ENCODE assay signal across 14 cellular contexts in the genomic region with DNA sequence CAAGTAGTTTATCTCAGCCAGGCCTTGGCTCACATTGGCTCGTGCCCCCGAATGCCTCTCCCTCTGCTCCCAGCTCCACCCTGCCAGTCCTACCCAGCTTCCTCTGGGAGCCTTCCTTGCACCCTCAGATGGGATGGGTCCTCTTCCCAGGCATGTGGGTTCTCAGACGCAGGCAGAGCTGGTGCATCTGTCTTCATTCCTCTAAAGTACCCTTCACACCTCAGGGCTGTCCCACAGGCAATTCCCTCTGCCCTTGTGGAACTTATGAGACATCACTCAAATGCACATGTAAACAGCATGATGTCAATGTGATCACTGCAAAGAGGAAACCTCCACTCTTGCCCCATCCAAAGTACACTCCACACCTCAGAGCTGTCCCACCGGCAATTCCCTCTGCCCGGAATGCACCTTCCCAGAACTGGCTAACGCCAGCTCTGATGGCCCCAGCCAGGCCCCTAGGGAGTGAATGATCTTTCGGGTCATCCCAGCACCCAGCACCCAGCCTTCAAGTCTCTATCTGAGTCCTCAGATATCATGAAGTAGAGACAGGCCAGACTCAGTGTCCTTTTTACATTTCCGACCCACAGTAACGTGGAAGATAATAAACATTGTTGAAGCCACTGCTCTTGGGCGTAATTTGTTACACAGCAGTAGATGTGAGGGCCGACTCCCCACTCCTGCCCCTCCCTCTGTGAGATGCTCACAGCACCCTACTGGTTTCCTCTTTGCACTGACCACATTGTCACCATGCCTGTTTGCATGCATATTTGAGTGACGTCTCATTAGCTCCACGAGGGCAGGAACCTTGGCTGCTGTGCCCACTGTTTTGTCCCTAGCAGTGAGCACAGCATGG.
A peak's percentile ranks its signal among the peaks of the same experiment; 100 is the strongest.
DNase-seq lines count a peak whose midpoint lies in the region; ATAC-seq, FAIRE-seq and TF ChIP-seq lines count a peak whose summit lies in the region.
"Had no signal": no experiment of that assay in that cellular context is flagged by ENCODE, and none has a peak within 500 bp of the region (broad histone marks: within the 10 kb centered on the region; RNA-seq: fewer than 3 reads in every experiment).

No MANE protein-coding gene starts in this region.

- no peaks in the 10 kb centered on the region for H4K20me1 ChIP-seq in GM23248 (ENCODE audit: insufficient read depth)

- H3K27me3 ChIP-seq in GM23248 (replicated peaks; ENCODE audit: insufficient read depth) (no peaks in the 10 kb centered on the region), transverse colon (no peaks in the 10 kb centered on the region)
- no peaks in the 10 kb centered on the region for H3K27me3 ChIP-seq in naive thymus-derived CD4-positive, alpha-beta T cell (ENCODE audit: control insufficient read depth in 2 of 2, insufficient read depth in 2 of 2, low read length in 2 of 2)
- H3K27me3 ChIP-seq: dorsolateral prefrontal cortex had no signal

- CTCF ChIA-PET in naive thymus-derived CD4-positive, alpha-beta T cell (lab: Charles Lee): no interaction called here

- peak; percentile 17 for DNase-seq in CD1c-positive myeloid dendritic cell (ENCODE audit: extremely low spot score)
- DNase-seq in GM23248: peak; percentile 27
- DNase-seq in coronary artery (ENCODE audit: low spot score): peak; percentile 72
- no peak for DNase-seq in naive thymus-derived CD4-positive, alpha-beta T cell
- DNase-seq in D721Med (ENCODE audit: insufficient read length, low spot score): no peak
- DNase-seq in activated CD4-positive, alpha-beta T cell treated with anti-CD3 and anti-CD28 coated beads, Interleukin-2, amount 50 U/mL, for 1 hour: no peak
- DNase-seq in transverse colon: no peak
- no peak for DNase-seq in NCI-H446 treated with DMSO at 0.1 percent for 48 hours (lab: John Stamatoyannopoulos, UW)
- DNase-seq: activated CD4-positive, CD25-positive, alpha-beta regulatory T cell treated with anti-CD3 and anti-CD28 coated beads, Interleukin-2, amount 50 U/mL, for 72 hours; activated naive CD4-positive, alpha-beta T cell treated with anti-CD3 and anti-CD28 coated beads, Interleukin-2, amount 10 ng/mL, durations not matched to agents 7 days and 5 days; dorsolateral prefrontal cortex; left cardiac atrium; T-helper 2 cell had no signal

- no peak overlapping the region for H3K9ac ChIP-seq in GM23248

- TF ChIP-seq CTCF in coronary artery (IDR thresholded peaks at IDR 0.05) (no peak), D721Med (IDR thresholded peaks at IDR 0.05; ENCODE audit: insufficient read depth, missing control alignments) (no peak), transverse colon (IDR thresholded peaks at IDR 0.05) (no peak)

- intact Hi-C loops in naive thymus-derived CD4-positive, alpha-beta T cell (cut with micrococcal nuclease): loop anchor here in 1 of 2 donors (5.0 kb wide), 1 partner anchor 172 kb away; no protein-coding TSS in a partner anchor
- intact Hi-C loops in transverse colon (cut with DNase I; ENCODE audit: low total_unique reads): no loop called here

- peak overlapping the region in 1 of 9 donors; percentile 32 for H3K27ac Mint-ChIP-seq in naive thymus-derived CD4-positive, alpha-beta T cell
- H3K27ac Mint-ChIP-seq: activated naive CD4-positive, alpha-beta T cell treated with anti-CD3 and anti-CD28 coated beads, Interleukin-2, amount 10 ng/mL, durations not matched to agents 7 days and 5 days had no signal

- peaks cover 0 to 6% (median 0%) of the 10 kb centered on the region in 7 donors for H3K4me1 Mint-ChIP-seq in naive thymus-derived CD4-positive, alpha-beta T cell
- H3K4me1 Mint-ChIP-seq: activated naive CD4-positive, alpha-beta T cell treated with anti-CD3 and anti-CD28 coated beads, Interleukin-2, amount 10 ng/mL, durations not matched to agents 7 days and 5 days had no signal

- H2AFZ ChIP-seq in GM23248: no peak overlapping the region

- H3K36me3 ChIP-seq in GM23248 (ENCODE audit: low read depth) (no peaks in the 10 kb centered on the region), transverse colon (no peaks in the 10 kb centered on the region)
- no peaks in the 10 kb centered on the region for H3K36me3 ChIP-seq in naive thymus-derived CD4-positive, alpha-beta T cell (ENCODE audit: control insufficient read depth in 2 of 3, insufficient read depth in 3 of 3, low read length in 3 of 3)

- no peaks in the 10 kb centered on the region for H3K9me2 ChIP-seq in GM23248 (ENCODE audit: insufficient read depth)

- no peaks in the 10 kb centered on the region for H3K27me3 Mint-ChIP-seq in naive thymus-derived CD4-positive, alpha-beta T cell

- H3K36me3 Mint-ChIP-seq in naive thymus-derived CD4-positive, alpha-beta T cell: no peaks in the 10 kb centered on the region
- H3K36me3 Mint-ChIP-seq: activated naive CD4-positive, alpha-beta T cell treated with anti-CD3 and anti-CD28 coated beads, Interleukin-2, amount 10 ng/mL, durations not matched to agents 7 days and 5 days had no signal

- H3K27ac ChIP-seq in GM23248: no peak overlapping the region
- H3K27ac ChIP-seq in coronary artery: no peak overlapping the region
- H3K27ac ChIP-seq in naive thymus-derived CD4-positive, alpha-beta T cell (ENCODE audit: low read depth, low read length): no peak overlapping the region
- no peak overlapping the region for H3K27ac ChIP-seq in transverse colon
- H3K27ac ChIP-seq: dorsolateral prefrontal cortex had no signal

- TF ChIP-seq EP300 in transverse colon (IDR thresholded peaks at IDR 0.05; ENCODE audit: low read depth): no peak

- peaks cover 0 to 6% (median 0%) of the 10 kb centered on the region in 11 donors for H3K9me3 Mint-ChIP-seq in naive thymus-derived CD4-positive, alpha-beta T cell
- H3K9me3 Mint-ChIP-seq: activated naive CD4-positive, alpha-beta T cell treated with anti-CD3 and anti-CD28 coated beads, Interleukin-2, amount 10 ng/mL, durations not matched to agents 7 days and 5 days had no signal

- H3K4me1 ChIP-seq in GM23248 (ENCODE audit: insufficient read depth) (no peaks in the 10 kb centered on the region), transverse colon (peaks cover 0 to 9% (median 3%) of the 10 kb centered on the region in 4 donors)
- H3K4me1 ChIP-seq in naive thymus-derived CD4-positive, alpha-beta T cell (ENCODE audit: control insufficient read depth in 2 of 2, insufficient read depth in 2 of 2, low read length in 2 of 2): no peaks in the 10 kb centered on the region

- 57 to 63% methylated on average over 13 of the region's 13 CpGs for WGBS in GM23248 (ENCODE audit: low coverage in 1 of 2, low lambda C conversion rate in 2 of 2, missing lambda C conversion rate in 2 of 2), 2 experiments
- WGBS in transverse colon (ENCODE audit: low coverage in 1 of 2), 2 donors: 60 to 80% methylated on average over 2 to 13 of the region's 13 CpGs

- POLR2A ChIA-PET in naive thymus-derived CD4-positive, alpha-beta T cell (lab: Charles Lee): no interaction called here

- no peaks in the 10 kb centered on the region for H3K79me2 ChIP-seq in GM23248 (ENCODE audit: insufficient read depth)

- H3F3A ChIP-seq in GM23248 (ENCODE audit: insufficient read depth): no peaks in the 10 kb centered on the region

- FAIRE-seq in D721Med (lab: Jason Lieb, UNC): no peak

- H3K4me3 ChIP-seq in GM23248: no peak overlapping the region
- no peak overlapping the region for H3K4me3 ChIP-seq in coronary artery
- no peak overlapping the region for H3K4me3 ChIP-seq in naive thymus-derived CD4-positive, alpha-beta T cell (ENCODE audit: low read length)
- H3K4me3 ChIP-seq in transverse colon: no peak overlapping the region
- H3K4me3 ChIP-seq: dorsolateral prefrontal cortex had no signal

- no peak overlapping the region for H3K4me3 Mint-ChIP-seq in naive thymus-derived CD4-positive, alpha-beta T cell
- H3K4me3 Mint-ChIP-seq: activated naive CD4-positive, alpha-beta T cell treated with anti-CD3 and anti-CD28 coated beads, Interleukin-2, amount 10 ng/mL, durations not matched to agents 7 days and 5 days had no signal

- H3K9me3 ChIP-seq in GM23248 (ENCODE audit: low read depth) (no peaks in the 10 kb centered on the region), transverse colon (no peaks in the 10 kb centered on the region)
- H3K9me3 ChIP-seq in naive thymus-derived CD4-positive, alpha-beta T cell (ENCODE audit: control insufficient read depth in 2 of 3, low read length in 3 of 3): no peaks in the 10 kb centered on the region

- TF ChIP-seq POLR2A in transverse colon (IDR thresholded peaks at IDR 0.05): no peak

- no peak overlapping the region for H3K4me2 ChIP-seq in GM23248 (ENCODE audit: unreplicated experiment)

- in situ Hi-C loops in GM23248 (cut with MboI) (no loop called here), transverse colon (cut with MboI; ENCODE audit: low pct_ligation_motif_present in 1 of 4, low pct_unique_long_range_greater_than_20kb in 1 of 4, low sequenced_read_pairs in 3 of 4) (loop anchor here (10.0 to 25.0 kb wide), 3 partner anchors 162 to 180 kb away; no protein-coding TSS in a partner anchor)

- peak; percentile 75 for ATAC-seq in naive thymus-derived CD4-positive, alpha-beta T cell
- ATAC-seq: left cardiac atrium, Right ventricle myocardium inferior had no signal

Comparison
In these comparisons a context has a peak if more than half of its experiments do, and no peak if none do; other contexts are left out.
1. DNase-seq: peak in CD1c-positive myeloid dendritic cell (single experiment), GM23248 (single experiment) and coronary artery (single experiment); none in naive thymus-derived CD4-positive, alpha-beta T cell (0 of 9), D721Med (single experiment), activated CD4-positive, alpha-beta T cell treated with anti-CD3 and anti-CD28 coated beads, Interleukin-2, amount 50 U/mL, for 1 hour (single experiment), transverse colon (single experiment) and NCI-H446 treated with DMSO at 0.1 percent for 48 hours (single experiment).